ENCODE assay signal across 11 cellular contexts in the genomic region with DNA sequence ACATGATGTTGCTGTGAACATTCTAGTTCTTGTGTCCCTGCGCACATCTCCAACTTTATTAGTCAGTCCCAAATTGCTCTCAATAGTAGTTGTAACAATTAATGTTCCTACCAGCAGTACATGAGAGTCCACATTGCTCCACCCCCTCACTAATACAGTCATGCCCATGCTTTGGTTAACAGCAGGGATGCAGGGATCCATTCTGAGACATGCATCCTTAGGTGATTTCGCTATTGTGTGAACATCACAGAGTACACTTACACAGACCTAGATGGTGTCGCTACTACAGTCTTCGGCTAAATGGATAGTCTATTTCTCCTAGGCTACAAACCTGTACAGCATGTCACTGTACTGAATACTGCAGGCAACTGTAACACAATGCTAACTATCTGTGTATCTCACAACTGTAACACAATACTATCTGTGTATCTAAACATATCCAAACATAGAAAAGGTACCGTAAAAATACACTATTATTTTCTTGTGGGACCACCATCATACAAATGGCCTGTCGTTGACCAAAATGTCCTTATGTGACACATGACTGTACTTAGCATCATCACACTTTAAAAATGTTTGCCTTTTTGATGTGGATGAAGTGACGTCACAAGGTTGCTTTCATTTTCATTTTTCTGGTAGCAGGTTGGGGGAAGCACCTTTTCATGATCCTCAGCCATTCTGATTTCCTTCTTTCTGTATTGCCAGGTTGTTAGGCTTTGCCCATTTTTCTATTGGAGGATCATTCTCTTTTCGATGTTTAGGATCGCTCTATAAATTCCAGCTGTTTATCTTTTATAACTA.
DNase-seq lines count a peak whose midpoint lies in the region; ATAC-seq and TF ChIP-seq lines count a peak whose summit lies in the region.
"Had no signal": no experiment of that assay in that cellular context is flagged by ENCODE, and none has a peak within 500 bp of the region (broad histone marks: within the 10 kb centered on the region; RNA-seq: fewer than 3 reads in every experiment).

No MANE protein-coding gene starts in this region.

- peak overlapping the region; percentile 51 for H2AFZ ChIP-seq in Loucy (ENCODE audit: low read length)

- no peaks in the 10 kb centered on the region for H3K9me3 Mint-ChIP-seq in central memory CD8-positive, alpha-beta T cell

- H3K4me2 ChIP-seq in Loucy (ENCODE audit: low read depth, low read length, poor library complexity, severe bottlenecking), result peak overlapping the region; percentile 27

- no peaks in the 10 kb centered on the region for H3K9me3 ChIP-seq in Loucy (ENCODE audit: insufficient read depth, low read depth, low read length)

- H3K27me3 Mint-ChIP-seq in central memory CD8-positive, alpha-beta T cell, result no peaks in the 10 kb centered on the region

- no peaks in the 10 kb centered on the region for H3K79me2 ChIP-seq in Loucy (ENCODE audit: insufficient read depth, low read length)

- H4K20me1 ChIP-seq in Loucy (ENCODE audit: insufficient read depth, low read length, poor library complexity, severe bottlenecking), result no peaks in the 10 kb centered on the region

- TF ChIP-seq CTCF in Loucy (conservative IDR thresholded peaks at IDR 0.05; ENCODE audit: low read length), result no peak

- no peaks in the 10 kb centered on the region for H3K36me3 ChIP-seq in Loucy (ENCODE audit: insufficient read depth, low read length)

- peak; percentile 53 for ATAC-seq in GM18502 (IDR thresholded peaks at IDR 0.05; ENCODE audit: poor library complexity, unreplicated experiment)
- peak; percentile 58 for ATAC-seq in GM19452 (IDR thresholded peaks at IDR 0.05; ENCODE audit: unreplicated experiment)
- peak; percentile 73 for ATAC-seq in central memory CD8-positive, alpha-beta T cell (replicated peaks; ENCODE audit: extremely low read depth, poor library complexity, severe bottlenecking)
- ATAC-seq in HG03196 (IDR thresholded peaks at IDR 0.05; ENCODE audit: unreplicated experiment), result no peak
- ATAC-seq: sciatic nerve had no signal

- no peaks in the 10 kb centered on the region for H3K9me2 ChIP-seq in Loucy (replicated peaks; ENCODE audit: low read depth, low read length)

- no peak overlapping the region for H3K4me3 Mint-ChIP-seq in central memory CD8-positive, alpha-beta T cell

- H3K27ac Mint-ChIP-seq in central memory CD8-positive, alpha-beta T cell (ENCODE audit: low read depth), result peak overlapping the region; percentile 64

- DNase-seq in central memory CD8-positive, alpha-beta T cell (ENCODE audit: low spot score in 2 of 2), result no peak
- no peak for DNase-seq in effector CD8-positive, alpha-beta T cell (lab: John Stamatoyannopoulos, UW)
- no peak for DNase-seq in SHP77 (lab: John Stamatoyannopoulos, UW)
- no peak for DNase-seq in HPDE6-E6E7 (ENCODE audit: extremely low spot score)
- DNase-seq: mesendoderm, NCI-H1436 treated with DMSO at 0.1 percent for 48 hours had no signal

- H3K9ac ChIP-seq in Loucy (ENCODE audit: low read depth, low read length, poor library complexity, severe bottlenecking), result no peak overlapping the region

- no peaks in the 10 kb centered on the region for H3K4me1 ChIP-seq in Loucy (ENCODE audit: insufficient read depth, low read length, poor library complexity, severe bottlenecking)

- H3K4me3 ChIP-seq in Loucy (ENCODE audit: low read length, poor library complexity, severe bottlenecking), result no peak overlapping the region

- H3K27me3 ChIP-seq in Loucy (ENCODE audit: insufficient read depth, low read length, poor library complexity, severe bottlenecking), result no peaks in the 10 kb centered on the region

- peaks cover 5% of the 10 kb centered on the region for H3K36me3 Mint-ChIP-seq in central memory CD8-positive, alpha-beta T cell (ENCODE audit: insufficient read depth)

- no peaks in the 10 kb centered on the region for H3F3A ChIP-seq in Loucy (ENCODE audit: low read depth)

- H3K4me1 Mint-ChIP-seq in central memory CD8-positive, alpha-beta T cell, result peaks cover 21% of the 10 kb centered on the region
